In the genomic region with DNA sequence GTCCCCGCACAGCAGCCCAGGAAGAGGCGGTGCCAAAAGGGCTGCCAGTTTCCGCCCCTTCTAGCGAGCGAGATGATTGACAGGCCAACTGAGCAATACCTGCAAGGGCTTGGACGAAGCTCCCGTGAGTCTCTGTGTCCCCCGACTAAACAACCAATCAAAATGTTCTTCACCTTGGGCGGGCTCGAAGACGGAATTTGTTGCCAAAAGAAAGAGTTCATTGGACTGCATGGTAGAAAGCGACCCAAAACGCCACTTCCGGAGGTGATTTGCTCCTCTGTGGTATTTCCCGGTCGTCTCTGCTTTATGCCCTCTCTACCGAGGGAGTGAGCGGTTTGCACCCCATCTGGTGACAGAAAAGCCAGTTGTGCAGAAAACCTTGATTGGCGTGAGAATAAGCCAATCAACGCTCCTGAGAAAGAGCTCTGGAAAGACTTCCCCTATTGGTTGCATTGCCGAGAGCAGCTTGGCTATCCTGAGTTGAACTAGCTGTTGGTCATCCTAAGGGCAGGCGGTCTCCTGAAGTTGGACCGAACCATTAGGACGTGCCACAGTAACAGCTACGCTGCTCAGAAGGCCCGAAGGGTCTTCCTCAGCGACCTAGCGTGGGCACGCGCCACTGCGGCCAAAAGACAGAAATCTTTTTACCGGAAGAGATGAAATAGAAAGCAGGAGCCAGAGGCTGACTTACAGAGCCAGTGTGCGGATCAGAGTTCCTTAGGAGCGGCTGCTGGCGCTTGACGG, we compare ENCODE assay signal across 1 cellular context.
TF ChIP-seq lines count a peak whose summit lies in the region.

No MANE protein-coding gene starts in this region.

TF ChIP-seq in GM23338, 12 proteins besides CTCF, POLR2A, EP300 and RAD21 (continued from another document):
- TF ChIP-seq ETS1 (IDR thresholded peaks at IDR 0.05) (0 out of 2 replicates have a peak, but pooled peaks have one; percentile 32), ZNF331 (CRISPR knock-in tag; IDR thresholded peaks at IDR 0.05; ENCODE audit: low read depth) (no peak), CREB1 (CRISPR knock-in tag; IDR thresholded peaks at IDR 0.05; ENCODE audit: low read depth) (peak; percentile 80), POLR2AphosphoS5 (IDR thresholded peaks at IDR 0.05; ENCODE audit: low read depth) (peak; percentile 98)
TF ChIP-seq in GM23338: peak in this region for 4.
